ENCODE assay signal across 33 cellular contexts in the genomic region with DNA sequence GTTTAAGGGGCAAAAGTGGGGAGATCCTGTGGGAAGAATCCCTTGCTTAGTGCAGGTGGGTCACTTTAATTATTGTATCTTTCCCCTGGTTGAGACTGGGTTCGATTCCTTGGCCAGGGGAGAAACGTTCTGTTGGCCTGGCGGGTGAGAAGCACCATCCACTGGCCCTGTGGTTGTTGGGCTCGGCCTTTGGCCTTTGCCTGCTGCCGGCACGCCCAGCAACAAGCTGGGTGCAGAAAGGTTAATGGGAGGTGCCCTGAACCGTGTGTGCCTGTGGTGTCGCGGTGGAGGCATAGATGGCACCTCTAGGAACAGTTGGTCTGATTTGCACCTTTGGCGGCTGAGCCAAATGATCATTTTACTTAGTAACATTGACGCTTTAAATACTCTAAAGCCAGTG.
"Had no signal": no experiment of that assay in that cellular context is flagged by ENCODE, and none has a peak within 500 bp of the region (broad histone marks: within the 10 kb centered on the region; RNA-seq: fewer than 3 reads in every experiment).

No MANE protein-coding gene starts in this region.

- DNase-seq: Karpas-422, Kasumi-1, MG63, MM.1S, MV-4-11, NCI-H1048, NCI-H1092, NCI-H1092 treated with DMSO at 0.1 percent for 48 hours, NCI-H1105, NCI-H1105 treated with DMSO at 0.1 percent for 48 hours, NCI-H1417, NCI-H1417 treated with DMSO at 0.1 percent for 48 hours, NCI-H1436, NCI-H1436 treated with DMSO at 0.1 percent for 48 hours, NCI-H146, NCI-H1694, NCI-H1694 treated with DMSO at 0.1 percent for 48 hours, NCI-H187, NCI-H187 treated with DMSO at 0.1 percent for 48 hours, NCI-H1930, NCI-H2029, NCI-H2029 treated with DMSO at 0.1 percent for 48 hours, NCI-H2081, NCI-H2081 treated with DMSO at 0.1 percent for 48 hours, NCI-H2107, NCI-H2171, NCI-H2171 treated with DMSO at 0.1 percent for 48 hours, NCI-H2227 treated with DMSO at 0.1 percent for 48 hours, NCI-H226, NCI-H345, NCI-H446, NCI-H446 treated with DMSO at 0.1 percent for 48 hours, NCI-H510A had no signal
